6 cellular contexts compared by ENCODE assay signal in genomic region chr3:38297053-38297452, GRCh38. TPM values are rescaled to one million over a fixed set of nuclear protein-coding genes. Genes with fewer than 3 reads are reported as not detected.
"Had no signal": no experiment of that assay in that cellular context is flagged by ENCODE, and none has a peak within 500 bp of the region (broad histone marks: within the 10 kb centered on the region; RNA-seq: fewer than 3 reads in every experiment).

No MANE protein-coding gene starts in this region.

RNA-seq across cellular contexts. Expression of gene SLC22A14, which starts 15.0 kb away (rescaled TPM):
- total RNA-seq: stomach, subcutaneous adipose tissue, thyroid gland, ureter had no signal

RNA-seq across cellular contexts. Expression of gene SLC22A13, which starts 31.4 kb away (rescaled TPM):
- total RNA-seq: vagina had no signal
- polyA plus RNA-seq: urinary bladder had no signal
